8 cellular contexts compared by ENCODE assay signal in genomic region chr10:86400705-86401587, GRCh38. TPM values are rescaled to one million over a fixed set of nuclear protein-coding genes. Genes with fewer than 3 reads are reported as not detected.
A peak's percentile ranks its signal among the peaks of the same experiment; 100 is the strongest.
DNase-seq lines count a peak whose midpoint lies in the region; ATAC-seq and TF ChIP-seq lines count a peak whose summit lies in the region.

No MANE protein-coding gene starts in this region.

- ATAC-seq in GM18508 (IDR thresholded peaks at IDR 0.05; ENCODE audit: insufficient read depth, unreplicated experiment) (peak; percentile 18), HG02678 (IDR thresholded peaks at IDR 0.05; ENCODE audit: unreplicated experiment) (peak; percentile 34), gastroesophageal sphincter (peak; percentile 21)

- H3K9me2 ChIP-seq in OCI-LY1 (ENCODE audit: low read depth, low read length), result no peaks in the 10 kb centered on the region

- H2AFZ ChIP-seq in OCI-LY1 (ENCODE audit: low read length), result no peak overlapping the region

- H3F3A ChIP-seq in OCI-LY1 (ENCODE audit: insufficient read depth, low read length), result 0 out of 2 replicates have a peak, but pooled peaks cover 3% of the 10 kb centered on the region

- peak overlapping the region; percentile 84 for H3K4me3 ChIP-seq in OCI-LY1 (ENCODE audit: low read depth, low read length, poor library complexity, severe bottlenecking)
- peak overlapping the region; percentile 54 to 57 for H3K4me3 ChIP-seq in gastroesophageal sphincter
- peak overlapping the region; percentile 48 to 49 for H3K4me3 ChIP-seq in uterus

- 0% methylated on average over 5 of the region's 76 CpGs; no CpG with 5 or more reads in 1 of the 2 donors for WGBS in gastroesophageal sphincter (ENCODE audit: low coverage in 1 of 2), 2 donors

- H4K20me1 ChIP-seq in OCI-LY1 (ENCODE audit: insufficient read depth, low read length), result no peaks in the 10 kb centered on the region

- no peaks in the 10 kb centered on the region for H3K79me2 ChIP-seq in OCI-LY1 (ENCODE audit: insufficient read depth, low read length)

- H3K36me3 ChIP-seq in OCI-LY1 (ENCODE audit: insufficient read depth, low read length), result no peaks in the 10 kb centered on the region
- no peaks in the 10 kb centered on the region for H3K36me3 ChIP-seq in gastroesophageal sphincter
- no peaks in the 10 kb centered on the region for H3K36me3 ChIP-seq in uterus

- intact Hi-C loops in posterior vena cava (cut with DNase I) (loop anchor here in 1 of 2 donors (5.0 kb wide), 1 partner anchor 186 kb away; no protein-coding TSS in a partner anchor), uterus (cut with DNase I; ENCODE audit: low total_unique reads) (no loop called here)

- TF ChIP-seq EP300 in gastroesophageal sphincter (IDR thresholded peaks at IDR 0.05), result no peak

- H3K4me2 ChIP-seq in OCI-LY1 (ENCODE audit: low read length), result peak overlapping the region; percentile 97

- H3K27me3 ChIP-seq in OCI-LY1 (ENCODE audit: insufficient read depth, low read length), result no peaks in the 10 kb centered on the region
- no peaks in the 10 kb centered on the region for H3K27me3 ChIP-seq in gastroesophageal sphincter
- no peaks in the 10 kb centered on the region for H3K27me3 ChIP-seq in uterus

- peak; percentile 72 for DNase-seq in activated T-helper 9 cell treated with anti-CD3 and anti-CD28 coated beads, Interleukin-2, amount 50 U/mL, for 16 hours (ENCODE audit: low read depth)
- DNase-seq in posterior vena cava (ENCODE audit: low spot score) (peak; percentile 90), uterus (peak; percentile 43 to 46), cerebellar nuclear complex (lab: John Stamatoyannopoulos, UW) (no peak)

- H3K9ac ChIP-seq in OCI-LY1 (ENCODE audit: low read length), result peak overlapping the region; percentile 90

- TF ChIP-seq CTCF in OCI-LY1 (IDR thresholded peaks at IDR 0.05; ENCODE audit: low read length) (no peak; the same call in 1 of the 2 replicates), gastroesophageal sphincter (IDR thresholded peaks at IDR 0.05) (peak in 3 of 4 experiments; percentile 13 to 30 (median 15)), uterus (IDR thresholded peaks at IDR 0.05) (peak in 1 of 4 experiments; percentile 10)

- TF ChIP-seq POLR2A in gastroesophageal sphincter (IDR thresholded peaks at IDR 0.05), result no peak
- TF ChIP-seq POLR2A in uterus (IDR thresholded peaks at IDR 0.05), result no peak

- H3K4me1 ChIP-seq in OCI-LY1 (ENCODE audit: insufficient read depth, low read length, severe bottlenecking) (peaks cover 19% of the 10 kb centered on the region), gastroesophageal sphincter (peaks cover 0 to 39% (median 19%) of the 10 kb centered on the region in 3 donors), uterus (peaks cover 3 to 9% of the 10 kb centered on the region in 2 donors)

- H3K27ac ChIP-seq in OCI-LY1 (ENCODE audit: low read depth, low read length, poor library complexity, severe bottlenecking) (peak overlapping the region; percentile 54), gastroesophageal sphincter (peak overlapping the region; percentile 11 to 90 (median 84)), uterus (peak overlapping the region; percentile 82 to 86)

- H3K9me3 ChIP-seq in OCI-LY1 (ENCODE audit: low read length), result no peaks in the 10 kb centered on the region
- H3K9me3 ChIP-seq in gastroesophageal sphincter, result no peaks in the 10 kb centered on the region
- H3K9me3 ChIP-seq in uterus, result no peaks in the 10 kb centered on the region

RNA-seq across cellular contexts. Expression of gene GRID1, which starts 34.4 kb away (rescaled TPM):
- total RNA-seq in gastroesophageal sphincter (1 to 10 TPM; 1.2 to 2.7 (median 1.7) TPM), posterior vena cava (1 to 10 TPM; 4.4 to 5.6 TPM), uterus (1 to 10 TPM in 3 of 4 donors, under 1 TPM in 1; 0.88 to 7.3 (median 4.1) TPM)

Comparison
In these comparisons a context has a peak if more than half of its experiments do, and no peak if none do; other contexts are left out.
1. DNase-seq: peak in activated T-helper 9 cell treated with anti-CD3 and anti-CD28 coated beads, Interleukin-2, amount 50 U/mL, for 16 hours (single experiment), posterior vena cava (single experiment) and uterus (2 of 2); none in cerebellar nuclear complex (0 of 2).
2. Peak in every context shown above with its lines, with median percentiles within 50 percentile points of each other: ATAC-seq, H3K27ac ChIP-seq and H3K4me3 ChIP-seq.